In the genomic region with DNA sequence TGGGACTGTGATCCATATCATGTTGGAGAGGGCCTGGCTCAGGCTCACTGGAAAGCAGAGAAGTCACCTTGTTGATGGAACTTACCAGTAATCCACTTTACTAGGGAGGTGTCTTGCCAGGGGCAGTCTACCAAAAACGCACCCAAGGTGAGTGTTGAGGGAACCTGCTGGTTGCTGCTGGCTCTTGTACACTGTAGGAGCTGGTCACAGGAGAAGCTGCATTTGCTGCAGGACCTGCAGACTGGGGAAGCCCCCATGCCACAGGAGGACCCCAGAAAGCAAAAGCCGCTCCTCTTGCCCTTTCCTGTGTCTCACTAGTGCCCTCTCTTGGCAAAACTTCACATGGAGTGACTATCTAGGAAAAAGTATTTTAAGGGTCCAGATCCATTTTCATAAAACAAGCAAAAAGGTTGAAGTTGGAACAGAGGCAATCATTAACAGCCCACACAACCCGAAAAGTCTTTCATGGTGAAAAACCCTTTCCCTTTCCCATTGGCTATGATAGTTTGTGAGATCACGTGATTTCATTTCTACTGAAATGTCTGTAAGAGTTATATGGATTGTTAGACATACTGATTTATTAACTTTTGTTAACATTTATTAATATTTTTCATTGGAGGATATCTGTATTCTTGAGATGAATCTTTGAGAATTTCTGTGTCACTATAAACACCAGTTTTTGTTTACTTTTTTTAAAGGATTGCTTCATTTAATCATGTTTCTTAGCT, we compare ENCODE assay signal across 1 cellular context.
TF ChIP-seq lines count a peak whose summit lies in the region.

No MANE protein-coding gene starts in this region.

TF ChIP-seq in IMR-90, 13 proteins besides CTCF, POLR2A, EP300 and RAD21:
- TF ChIP-seq NFE2L2 (IDR thresholded peaks at IDR 0.05; ENCODE audit: low read depth, low read length), result no peak
- no peak for TF ChIP-seq CEBPB (IDR thresholded peaks at IDR 0.05; ENCODE audit: low read depth, low read length)
- TF ChIP-seq CHD1 (IDR thresholded peaks at IDR 0.05; ENCODE audit: low read depth, low read length), result no peak
- TF ChIP-seq SMC3 (IDR thresholded peaks at IDR 0.05; ENCODE audit: low read depth, low read length), result peak; percentile 43
- TF ChIP-seq RCOR1 (IDR thresholded peaks at IDR 0.05; ENCODE audit: insufficient replicate concordance, low read length), result no peak
- TF ChIP-seq MXI1 (IDR thresholded peaks at IDR 0.05; ENCODE audit: borderline replicate concordance, low read depth, low read length), result no peak
- TF ChIP-seq, protein P1, sequence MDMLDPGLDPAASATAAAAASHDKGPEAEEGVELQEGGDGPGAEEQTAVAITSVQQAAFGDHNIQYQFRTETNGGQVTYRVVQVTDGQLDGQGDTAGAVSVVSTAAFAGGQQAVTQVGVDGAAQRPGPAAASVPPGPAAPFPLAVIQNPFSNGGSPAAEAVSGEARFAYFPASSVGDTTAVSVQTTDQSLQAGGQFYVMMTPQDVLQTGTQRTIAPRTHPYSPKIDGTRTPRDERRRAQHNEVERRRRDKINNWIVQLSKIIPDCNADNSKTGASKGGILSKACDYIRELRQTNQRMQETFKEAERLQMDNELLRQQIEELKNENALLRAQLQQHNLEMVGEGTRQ (IDR thresholded peaks at IDR 0.05; ENCODE audit: low read depth, low read length), result no peak
- no peak for TF ChIP-seq FOS (IDR thresholded peaks at IDR 0.05; ENCODE audit: low read depth, low read length)
- TF ChIP-seq, protein P2, sequence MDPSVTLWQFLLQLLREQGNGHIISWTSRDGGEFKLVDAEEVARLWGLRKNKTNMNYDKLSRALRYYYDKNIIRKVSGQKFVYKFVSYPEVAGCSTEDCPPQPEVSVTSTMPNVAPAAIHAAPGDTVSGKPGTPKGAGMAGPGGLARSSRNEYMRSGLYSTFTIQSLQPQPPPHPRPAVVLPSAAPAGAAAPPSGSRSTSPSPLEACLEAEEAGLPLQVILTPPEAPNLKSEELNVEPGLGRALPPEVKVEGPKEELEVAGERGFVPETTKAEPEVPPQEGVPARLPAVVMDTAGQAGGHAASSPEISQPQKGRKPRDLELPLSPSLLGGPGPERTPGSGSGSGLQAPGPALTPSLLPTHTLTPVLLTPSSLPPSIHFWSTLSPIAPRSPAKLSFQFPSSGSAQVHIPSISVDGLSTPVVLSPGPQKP (IDR thresholded peaks at IDR 0.05; ENCODE audit: borderline replicate concordance, low read depth, low read length), result no peak
